Comparison of ENCODE assay signal across 11 cellular contexts in genomic region chr6:125945378-125946141, GRCh38.
DNase-seq lines count a peak whose midpoint lies in the region; ATAC-seq, FAIRE-seq and TF ChIP-seq lines count a peak whose summit lies in the region.
"Had no signal": no experiment of that assay in that cellular context is flagged by ENCODE, and none has a peak within 500 bp of the region (broad histone marks: within the 10 kb centered on the region; RNA-seq: fewer than 3 reads in every experiment).

No MANE protein-coding gene starts in this region.

- H3K9ac ChIP-seq in parathyroid adenoma: no peak overlapping the region

- peak overlapping the region; percentile 27 for H3K27ac ChIP-seq in parathyroid adenoma

- H3K4me3 ChIP-seq in fibroblast of pulmonary artery (replicated peaks; ENCODE audit: low read depth, low read length): no peak overlapping the region
- H3K4me3 ChIP-seq in parathyroid adenoma (ENCODE audit: low read depth, low read length): no peak overlapping the region

- no peak overlapping the region for H3K4me2 ChIP-seq in parathyroid adenoma (ENCODE audit: low read length)

- H2AFZ ChIP-seq in parathyroid adenoma: peak overlapping the region; percentile 51

- H3K27me3 ChIP-seq in parathyroid adenoma (ENCODE audit: control insufficient read depth, insufficient read depth, low read length): no peaks in the 10 kb centered on the region

- DNase-seq in AML-193 (lab: John Stamatoyannopoulos, UW): peak; percentile 24 to 31
- DNase-seq in RCC 7860 (ENCODE audit: low spot score): peak; percentile 25
- DNase-seq in fibroblast of pulmonary artery (ENCODE audit: low read depth): peak; percentile 84
- DNase-seq in dedifferentiated amniotic fluid mesenchymal stem cell (ENCODE audit: extremely low spot score): no peak
- no peak for DNase-seq in retina
- DNase-seq: Karpas-422, NCI-H69, T-helper 2 cell had no signal

- H3K9me3 ChIP-seq in parathyroid adenoma (ENCODE audit: control insufficient read depth, low read length): no peaks in the 10 kb centered on the region

- no peak for TF ChIP-seq CTCF in fibroblast of pulmonary artery (IDR thresholded peaks at IDR 0.05; ENCODE audit: low read length, missing control alignments)
- no peak for TF ChIP-seq CTCF in parathyroid adenoma (IDR thresholded peaks at IDR 0.05)

- H3K36me3 ChIP-seq in parathyroid adenoma (ENCODE audit: control insufficient read depth, insufficient read depth, low read length): no peaks in the 10 kb centered on the region

- H3K79me2 ChIP-seq in parathyroid adenoma: no peaks in the 10 kb centered on the region

- H3K4me1 ChIP-seq in parathyroid adenoma: no peaks in the 10 kb centered on the region

- ATAC-seq in GM21447 (IDR thresholded peaks at IDR 0.05; ENCODE audit: unreplicated experiment) (no peak), GM18858 (IDR thresholded peaks at IDR 0.05; ENCODE audit: unreplicated experiment) (no peak)

- no peak for FAIRE-seq in RCC 7860 (lab: Jason Lieb, UNC)

Comparison
In these comparisons a context has a peak if more than half of its experiments do, and no peak if none do; other contexts are left out.
1. DNase-seq: peak in AML-193 (2 of 2), RCC 7860 (single experiment) and fibroblast of pulmonary artery (single experiment); none in dedifferentiated amniotic fluid mesenchymal stem cell (single experiment) and retina (single experiment).